In genomic region chr2:71941731-71942575, GRCh38 we compare ENCODE assay signal across 24 cellular contexts.
DNase-seq lines count a peak whose midpoint lies in the region; ATAC-seq and TF ChIP-seq lines count a peak whose summit lies in the region.
"Had no signal": no experiment of that assay in that cellular context is flagged by ENCODE, and none has a peak within 500 bp of the region (broad histone marks: within the 10 kb centered on the region; RNA-seq: fewer than 3 reads in every experiment).

No MANE protein-coding gene starts in this region.

- no peak overlapping the region for H3K4me3 Mint-ChIP-seq in nephron progenitor cell
- H3K4me3 Mint-ChIP-seq in activated CD4-positive, alpha-beta T cell treated with anti-CD3 and anti-CD28 coated beads, Interleukin-2, amount 10 ng/mL, durations not matched to agents 7 days and 5 days, result no peak overlapping the region
- H3K4me3 Mint-ChIP-seq: CD8-positive, alpha-beta memory T cell; neural progenitor cell had no signal

- H3K4me1 ChIP-seq in heart right ventricle, result peaks cover 0 to 23% (median 5%) of the 10 kb centered on the region in 9 donors

- H3K27ac Mint-ChIP-seq in nephron progenitor cell, result peak overlapping the region; percentile 19
- H3K27ac Mint-ChIP-seq in activated CD4-positive, alpha-beta T cell treated with anti-CD3 and anti-CD28 coated beads, Interleukin-2, amount 10 ng/mL, durations not matched to agents 7 days and 5 days, result no peak overlapping the region
- H3K27ac Mint-ChIP-seq: activated naive CD4-positive, alpha-beta T cell treated with anti-CD3 and anti-CD28 coated beads, Interleukin-2, amount 50 U/mL, for 72 hours; neural progenitor cell had no signal

- intact Hi-C loops in cardiac septum (cut with DNase I), result no loop called here
- intact Hi-C loops in heart right ventricle (cut with DNase I), result no loop called here

- no peaks in the 10 kb centered on the region for H3K9me3 Mint-ChIP-seq in nephron progenitor cell
- no peaks in the 10 kb centered on the region for H3K9me3 Mint-ChIP-seq in activated CD4-positive, alpha-beta T cell treated with anti-CD3 and anti-CD28 coated beads, Interleukin-2, amount 10 ng/mL, durations not matched to agents 7 days and 5 days
- H3K9me3 Mint-ChIP-seq: activated naive CD4-positive, alpha-beta T cell treated with anti-CD3 and anti-CD28 coated beads, Interleukin-2, amount 50 U/mL, for 72 hours; CD8-positive, alpha-beta memory T cell; neural progenitor cell had no signal

- peaks cover 38% of the 10 kb centered on the region for H3K27me3 Mint-ChIP-seq in nephron progenitor cell (ENCODE audit: low read depth, poor library complexity)
- no peaks in the 10 kb centered on the region for H3K27me3 Mint-ChIP-seq in activated CD4-positive, alpha-beta T cell treated with anti-CD3 and anti-CD28 coated beads, Interleukin-2, amount 10 ng/mL, durations not matched to agents 7 days and 5 days

- H3K4me1 Mint-ChIP-seq in nephron progenitor cell, result peaks cover 61% of the 10 kb centered on the region
- H3K4me1 Mint-ChIP-seq in activated CD4-positive, alpha-beta T cell treated with anti-CD3 and anti-CD28 coated beads, Interleukin-2, amount 10 ng/mL, durations not matched to agents 7 days and 5 days, result no peaks in the 10 kb centered on the region
- H3K4me1 Mint-ChIP-seq: CD8-positive, alpha-beta memory T cell had no signal

- H3K36me3 ChIP-seq in heart right ventricle, result no peaks in the 10 kb centered on the region
- H3K36me3 ChIP-seq: ascending aorta, neural progenitor cell, Peyer's patch had no signal

- CTCF ChIA-PET in activated CD4-positive, alpha-beta T cell treated with anti-CD3 and anti-CD28 coated beads, Interleukin-2, amount 10 ng/mL, durations not matched to agents 7 days and 5 days (lab: Charles Lee), result no interaction called here

- H3K4me3 ChIP-seq in heart right ventricle, result no peak overlapping the region
- H3K4me3 ChIP-seq: ascending aorta, neural progenitor cell, Peyer's patch had no signal

- H3K36me3 Mint-ChIP-seq in nephron progenitor cell (ENCODE audit: low read depth), result no peaks in the 10 kb centered on the region
- no peaks in the 10 kb centered on the region for H3K36me3 Mint-ChIP-seq in activated CD4-positive, alpha-beta T cell treated with anti-CD3 and anti-CD28 coated beads, Interleukin-2, amount 10 ng/mL, durations not matched to agents 7 days and 5 days (ENCODE audit: low read depth)
- H3K36me3 Mint-ChIP-seq: activated naive CD4-positive, alpha-beta T cell treated with anti-CD3 and anti-CD28 coated beads, Interleukin-2, amount 50 U/mL, for 72 hours; CD8-positive, alpha-beta memory T cell; neural progenitor cell had no signal

- H3K27ac ChIP-seq in heart right ventricle, result peak overlapping the region in 1 of 10 donors; percentile 39
- H3K27ac ChIP-seq: neural progenitor cell, Peyer's patch had no signal

- POLR2A ChIA-PET in activated CD4-positive, alpha-beta T cell treated with anti-CD3 and anti-CD28 coated beads, Interleukin-2, amount 10 ng/mL, durations not matched to agents 7 days and 5 days (lab: Charles Lee), result no interaction called here

- no peak for ATAC-seq in heart right ventricle
- no peak for ATAC-seq in GM18858 (IDR thresholded peaks at IDR 0.05; ENCODE audit: unreplicated experiment)
- ATAC-seq in GM19455 (IDR thresholded peaks at IDR 0.05; ENCODE audit: unreplicated experiment), result no peak
- ATAC-seq: activated naive CD4-positive, alpha-beta T cell treated with anti-CD3 and anti-CD28 coated beads, Interleukin-2, amount 50 U/mL, for 72 hours; left lobe of liver had no signal

- no peaks in the 10 kb centered on the region for H3K9me3 ChIP-seq in heart right ventricle
- H3K9me3 ChIP-seq: ascending aorta, Peyer's patch, SK-N-SH had no signal

- WGBS in heart right ventricle, 2 donors, result 77 to 86% methylated on average over 11 of the region's 11 CpGs

- TF ChIP-seq CTCF in heart right ventricle (IDR thresholded peaks at IDR 0.05) (no peak), nephron progenitor cell (IDR thresholded peaks at IDR 0.05) (no peak)

- in situ Hi-C loops in ACHN (cut with HindIII; ENCODE audit: low pct_ligation_motif_present, low pct_unique_long_range_greater_than_20kb, low sequenced_read_pairs), result no loop called here

- DNase-seq in cardiac septum (ENCODE audit: low spot score) (peak; percentile 49), heart right ventricle (no peak), NCI-H345 treated with DMSO at 0.1 percent for 48 hours (lab: John Stamatoyannopoulos, UW; ENCODE audit: unreplicated experiment) (peak; percentile 72), nephron progenitor cell (no peak), ACHN (no peak)
- DNase-seq in activated CD4-positive, alpha-beta T cell treated with anti-CD3 and anti-CD28 coated beads, Interleukin-2, amount 10 ng/mL, durations not matched to agents 7 days and 5 days, result no peak
- DNase-seq: activated CD4-positive, CD25-positive, alpha-beta regulatory T cell; CD8-positive, alpha-beta memory T cell; cerebellar nuclear complex; DMS79; effector CD8-positive, alpha-beta T cell; GOT3; NCI-H1694; NK-92 treated with Interleukin-12 subunit alpha and Interleukin-12 subunit beta, amount 100 ng/mL, for 24 hours; Peyer's patch; SK-N-SH; stimulated activated CD4-positive, alpha-beta T cell treated with anti-CD3 and anti-CD28 coated beads, Interleukin-12 subunit alpha, Interleukin-12 subunit beta, amount 100 ng/mL, for 4 hours; T-helper 9 cell had no signal

- H3K27me3 ChIP-seq in heart right ventricle, result peaks cover 0 to 7% (median 0%) of the 10 kb centered on the region in 7 donors
- H3K27me3 ChIP-seq: ascending aorta, neural progenitor cell, Peyer's patch had no signal

Comparison
In these comparisons a context has a peak if more than half of its experiments do, and no peak if none do; other contexts are left out.
1. DNase-seq: peak in cardiac septum (single experiment) and NCI-H345 treated with DMSO at 0.1 percent for 48 hours (single experiment); none in heart right ventricle (0 of 2), nephron progenitor cell (single experiment), activated CD4-positive, alpha-beta T cell treated with anti-CD3 and anti-CD28 coated beads, Interleukin-2, amount 10 ng/mL, durations not matched to agents 7 days and 5 days (single experiment) and ACHN (single experiment).